ENCODE assay signal across 18 cellular contexts in the genomic region with DNA sequence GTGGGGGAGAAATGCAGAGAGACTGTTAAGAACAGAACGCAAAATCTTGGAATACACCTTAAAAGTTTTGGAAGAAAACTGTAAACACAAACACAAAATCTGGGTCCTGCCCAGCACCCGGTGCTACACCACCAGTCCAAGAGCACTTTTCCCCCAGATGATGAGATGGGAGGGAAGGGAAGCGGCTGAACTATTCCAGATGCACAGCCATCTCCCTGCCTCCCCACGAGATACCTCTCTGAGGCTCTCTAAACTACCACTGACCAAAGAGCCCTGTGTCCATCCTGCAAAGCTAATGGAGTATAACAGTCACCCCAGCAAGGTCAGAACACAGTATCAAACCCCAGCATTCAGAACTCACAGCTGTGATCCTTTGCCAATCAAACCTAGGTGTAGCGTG. TPM values are rescaled to one million over a fixed set of nuclear protein-coding genes. Genes with fewer than 3 reads are reported as not detected.
DNase-seq lines count a peak whose midpoint lies in the region; ATAC-seq and TF ChIP-seq lines count a peak whose summit lies in the region.
"Had no signal": no experiment of that assay in that cellular context is flagged by ENCODE, and none has a peak within 500 bp of the region (broad histone marks: within the 10 kb centered on the region; RNA-seq: fewer than 3 reads in every experiment).

No MANE protein-coding gene starts in this region.

- H3K27ac Mint-ChIP-seq in activated CD8-positive, alpha-beta memory T cell treated with anti-CD3 and anti-CD28 coated beads, Interleukin-2, amount 10 ng/mL, durations not matched to agents 7 days and 5 days = no peak overlapping the region
- H3K27ac Mint-ChIP-seq: activated T-helper 1 cell treated with anti-CD3 and anti-CD28 coated beads, Interleukin-12 subunit alpha, Interleukin-12 subunit beta, Interleukin-2, Interleukin-4 antibody, amounts not matched to agents 30 ng/mL and 10 ng/mL and 1 ng/mL, durations not matched to agents 14 hours and 24 hours and 36 hours; stimulated activated naive CD8-positive, alpha-beta T cell treated with anti-CD3 and anti-CD28 coated beads, Interleukin-15, Interleukin-2, amounts not matched to agents 100 ng/mL and 50 ng/mL, for 24 hours had no signal

- no peaks in the 10 kb centered on the region for H3K9me3 ChIP-seq in left ventricle myocardium inferior (replicated peaks)
- no peaks in the 10 kb centered on the region for H3K9me3 ChIP-seq in right cardiac atrium (ENCODE audit: control insufficient read depth, low read length)
- no peaks in the 10 kb centered on the region for H3K9me3 ChIP-seq in sigmoid colon
- H3K9me3 ChIP-seq in MM.1S (replicated peaks; ENCODE audit: insufficient read depth, low read length) = no peaks in the 10 kb centered on the region
- H3K9me3 ChIP-seq: body of pancreas, neutrophil had no signal

- H3K4me3 ChIP-seq in left ventricle myocardium inferior = peak overlapping the region; percentile 78
- no peak overlapping the region for H3K4me3 ChIP-seq in right cardiac atrium (ENCODE audit: low read length)
- H3K4me3 ChIP-seq in sigmoid colon = no peak overlapping the region
- H3K4me3 ChIP-seq in MM.1S (ENCODE audit: low read length) = no peak overlapping the region
- H3K4me3 ChIP-seq: body of pancreas, SK-N-MC had no signal

- H4K20me1 ChIP-seq in MM.1S (ENCODE audit: insufficient read depth, low read length) = no peaks in the 10 kb centered on the region

- intact Hi-C loops in left ventricle myocardium inferior (cut with micrococcal nuclease) (no loop called here), left ventricle myocardium superior (cut with micrococcal nuclease) (no loop called here), right cardiac atrium (cut with DNase I) (no loop called here), sigmoid colon (cut with DNase I) (no loop called here)

- ATAC-seq in left ventricle myocardium superior (no peak), right cardiac atrium (no peak)
- ATAC-seq in activated CD8-positive, alpha-beta memory T cell treated with anti-CD3 and anti-CD28 coated beads, Interleukin-2, amount 10 ng/mL, durations not matched to agents 7 days and 5 days = no peak
- ATAC-seq: body of pancreas had no signal

- no peaks in the 10 kb centered on the region for H3K36me3 Mint-ChIP-seq in activated CD8-positive, alpha-beta memory T cell treated with anti-CD3 and anti-CD28 coated beads, Interleukin-2, amount 10 ng/mL, durations not matched to agents 7 days and 5 days

- H3K27me3 Mint-ChIP-seq in activated CD8-positive, alpha-beta memory T cell treated with anti-CD3 and anti-CD28 coated beads, Interleukin-2, amount 10 ng/mL, durations not matched to agents 7 days and 5 days = peaks cover 5% of the 10 kb centered on the region

- H3K4me1 ChIP-seq in left ventricle myocardium inferior = peaks cover 100% of the 10 kb centered on the region
- peaks cover 38% of the 10 kb centered on the region for H3K4me1 ChIP-seq in right cardiac atrium (ENCODE audit: control insufficient read depth, insufficient read depth, low read length)
- H3K4me1 ChIP-seq in sigmoid colon = peaks cover 0 to 100% (median 91%) of the 10 kb centered on the region in 4 donors
- no peaks in the 10 kb centered on the region for H3K4me1 ChIP-seq in MM.1S (ENCODE audit: low read length)
- H3K4me1 ChIP-seq: body of pancreas had no signal

- H3K4me1 Mint-ChIP-seq in activated CD8-positive, alpha-beta memory T cell treated with anti-CD3 and anti-CD28 coated beads, Interleukin-2, amount 10 ng/mL, durations not matched to agents 7 days and 5 days = peaks cover 3% of the 10 kb centered on the region

- H3K79me2 ChIP-seq in MM.1S (ENCODE audit: low read length) = no peaks in the 10 kb centered on the region

- 51% methylated on average over 5 of the region's 5 CpGs for whole genome bisulfite sequencing in right cardiac atrium
- WGBS in sigmoid colon, 2 donors = 76 to 77% methylated on average over 5 of the region's 5 CpGs

- H3K9me3 Mint-ChIP-seq in activated CD8-positive, alpha-beta memory T cell treated with anti-CD3 and anti-CD28 coated beads, Interleukin-2, amount 10 ng/mL, durations not matched to agents 7 days and 5 days (ENCODE audit: low read depth) = no peaks in the 10 kb centered on the region
- H3K9me3 Mint-ChIP-seq: activated T-helper 1 cell treated with anti-CD3 and anti-CD28 coated beads, Interleukin-12 subunit alpha, Interleukin-12 subunit beta, Interleukin-2, Interleukin-4 antibody, amounts not matched to agents 30 ng/mL and 10 ng/mL and 1 ng/mL, durations not matched to agents 14 hours and 24 hours and 36 hours; stimulated activated naive CD8-positive, alpha-beta T cell treated with anti-CD3 and anti-CD28 coated beads, Interleukin-15, Interleukin-2, amounts not matched to agents 100 ng/mL and 50 ng/mL, for 24 hours had no signal

- TF ChIP-seq CTCF in left ventricle myocardium inferior (IDR thresholded peaks at IDR 0.05; ENCODE audit: borderline replicate concordance) = no peak
- TF ChIP-seq CTCF in sigmoid colon (IDR thresholded peaks at IDR 0.05) = no peak
- no peak for TF ChIP-seq CTCF in MM.1S (IDR thresholded peaks at IDR 0.05; ENCODE audit: low read length)

- TF ChIP-seq EP300 in sigmoid colon (IDR thresholded peaks at IDR 0.05) = no peak

- H3K9me2 ChIP-seq in MM.1S (replicated peaks; ENCODE audit: insufficient read depth, low read length) = no peaks in the 10 kb centered on the region

- H3K36me3 ChIP-seq in left ventricle myocardium inferior (peaks cover 17% of the 10 kb centered on the region), sigmoid colon (peaks cover 0 to 18% (median 7%) of the 10 kb centered on the region in 4 donors), MM.1S (replicated peaks; ENCODE audit: insufficient read depth, low read length) (no peaks in the 10 kb centered on the region)
- H3K36me3 ChIP-seq: neutrophil had no signal

- H3K27ac ChIP-seq in left ventricle myocardium inferior (replicated peaks) = peak overlapping the region; percentile 93
- H3K27ac ChIP-seq in right cardiac atrium (ENCODE audit: low read length) = peak overlapping the region; percentile 82
- H3K27ac ChIP-seq in sigmoid colon = peak overlapping the region; percentile 65 to 95 (median 90)
- H3K27ac ChIP-seq in MM.1S (ENCODE audit: low read length) = no peak overlapping the region
- H3K27ac ChIP-seq: epithelial cell of prostate, SK-N-MC had no signal

- H3K27me3 ChIP-seq in left ventricle myocardium inferior (ENCODE audit: low read depth) (no peaks in the 10 kb centered on the region), right cardiac atrium (ENCODE audit: control insufficient read depth, insufficient read depth) (no peaks in the 10 kb centered on the region), sigmoid colon (no peaks in the 10 kb centered on the region), MM.1S (replicated peaks; ENCODE audit: insufficient read depth, low read length) (no peaks in the 10 kb centered on the region)
- H3K27me3 ChIP-seq: body of pancreas, neutrophil had no signal

- H2AFZ ChIP-seq in MM.1S (ENCODE audit: low read length) = no peak overlapping the region

- CTCF ChIA-PET in activated CD8-positive, alpha-beta memory T cell treated with anti-CD3 and anti-CD28 coated beads, Interleukin-2, amount 10 ng/mL, durations not matched to agents 7 days and 5 days (lab: Charles Lee) = interaction anchor here (1.4 kb wide), 1 partner anchor 27 kb away, joined by 4 read pairs; no protein-coding TSS in a partner anchor

- no peak overlapping the region for H3K4me2 ChIP-seq in MM.1S (ENCODE audit: low read depth, low read length)

- no peak for TF ChIP-seq POLR2A in sigmoid colon (IDR thresholded peaks at IDR 0.05)

- H3K4me3 Mint-ChIP-seq in activated CD8-positive, alpha-beta memory T cell treated with anti-CD3 and anti-CD28 coated beads, Interleukin-2, amount 10 ng/mL, durations not matched to agents 7 days and 5 days = no peak overlapping the region
- H3K4me3 Mint-ChIP-seq: activated T-helper 1 cell treated with anti-CD3 and anti-CD28 coated beads, Interleukin-12 subunit alpha, Interleukin-12 subunit beta, Interleukin-2, Interleukin-4 antibody, amounts not matched to agents 30 ng/mL and 10 ng/mL and 1 ng/mL, durations not matched to agents 14 hours and 24 hours and 36 hours; stimulated activated naive CD8-positive, alpha-beta T cell treated with anti-CD3 and anti-CD28 coated beads, Interleukin-15, Interleukin-2, amounts not matched to agents 100 ng/mL and 50 ng/mL, for 24 hours had no signal

- DNase-seq in left ventricle myocardium inferior (no peak), left ventricle myocardium superior (no peak), right cardiac atrium (no peak), sigmoid colon (peak; percentile 45), DMS53 treated with DMSO at 0.1 percent for 48 hours (lab: John Stamatoyannopoulos, UW; ENCODE audit: unreplicated experiment) (no peak), MM.1S (no peak), NCI-H2107 (lab: John Stamatoyannopoulos, UW) (no peak)
- DNase-seq in activated CD8-positive, alpha-beta memory T cell treated with anti-CD3 and anti-CD28 coated beads, Interleukin-2, amount 10 ng/mL, durations not matched to agents 7 days and 5 days = no peak
- DNase-seq: body of pancreas, DMS79, KG1, NCI-H1694 treated with DMSO at 0.1 percent for 48 hours, NCI-H82 had no signal

- no peak overlapping the region for H3K9ac ChIP-seq in MM.1S (ENCODE audit: low read length)

- H3F3A ChIP-seq in MM.1S (ENCODE audit: insufficient read depth, low read length) = no peaks in the 10 kb centered on the region

RNA-seq across cellular contexts. Expression of gene SPARC, which starts 8.0 kb away (rescaled TPM):
- total RNA-seq in left ventricle myocardium inferior = 477 TPM
- total RNA-seq in left ventricle myocardium superior = 439 TPM
- total RNA-seq in right cardiac atrium = 100 to 1,000 TPM; 440 to 896 (median 629) TPM
- polyA plus RNA-seq in right cardiac atrium = 301 TPM
- total RNA-seq in sigmoid colon = 100 to 1,000 TPM; 168 to 821 (median 339) TPM
- polyA plus RNA-seq in sigmoid colon = 100 to 1,000 TPM in 1 of 3 donors, 10 to 100 TPM in 2; 47.6 to 272 (median 70.9) TPM
- total RNA-seq in activated CD8-positive, alpha-beta memory T cell treated with anti-CD3 and anti-CD28 coated beads, Interleukin-2, amount 10 ng/mL, durations not matched to agents 7 days and 5 days = under 1 TPM; 0.18 to 0.37 TPM
- total RNA-seq: activated T-helper 1 cell treated with anti-CD3 and anti-CD28 coated beads, Interleukin-12 subunit alpha, Interleukin-12 subunit beta, Interleukin-2, Interleukin-4 antibody, amounts not matched to agents 30 ng/mL and 10 ng/mL and 1 ng/mL, durations not matched to agents 14 hours and 24 hours and 36 hours had no signal

Comparison
In these comparisons a context has a peak if more than half of its experiments do, and no peak if none do; other contexts are left out.
1. RNA of gene SPARC, which starts 8.0 kb away (total RNA-seq): 440 to 896 TPM in right cardiac atrium, 477 TPM in left ventricle myocardium inferior (single experiment), 439 TPM in left ventricle myocardium superior (single experiment) and 168 to 821 TPM in sigmoid colon; 0.18 to 0.37 TPM in activated CD8-positive, alpha-beta memory T cell treated with anti-CD3 and anti-CD28 coated beads, Interleukin-2, amount 10 ng/mL, durations not matched to agents 7 days and 5 days; every median in the first group is over 100 times any median in the second.